ENCODE assay signal across 18 cellular contexts in genomic region chr5:83556190-83556589, GRCh38.
DNase-seq lines count a peak whose midpoint lies in the region; ATAC-seq and TF ChIP-seq lines count a peak whose summit lies in the region.
"Had no signal": no experiment of that assay in that cellular context is flagged by ENCODE, and none has a peak within 500 bp of the region (broad histone marks: within the 10 kb centered on the region; RNA-seq: fewer than 3 reads in every experiment).

No MANE protein-coding gene starts in this region.

- no peak for TF ChIP-seq CTCF in SK-N-SH (IDR thresholded peaks at IDR 0.05)
- TF ChIP-seq CTCF in testis (IDR thresholded peaks at IDR 0.05): no peak

- H3K4me3 ChIP-seq in SK-N-SH (ENCODE audit: low read depth in 2 of 2, low read length in 1 of 2) (no peak overlapping the region), testis (no peak overlapping the region)
- H3K4me3 ChIP-seq: BLaER1 treated with 17β-estradiol and CSF1 and Interleukin-3, amounts not matched to agents 10 nM and 100 nM; lung; transverse colon had no signal

- H3K4me1 ChIP-seq in SK-N-SH (ENCODE audit: control insufficient read depth in 1 of 2, insufficient read depth in 2 of 2, low read depth in 1 of 2, low read length in 1 of 2) (peaks cover 15 to 33% of the 10 kb centered on the region in 2 experiments), testis (no peaks in the 10 kb centered on the region)
- H3K4me1 ChIP-seq: transverse colon had no signal

- H3K9ac ChIP-seq in SK-N-SH: no peak overlapping the region
- H3K9ac ChIP-seq: BLaER1 treated with 17β-estradiol and CSF1 and Interleukin-3, amounts not matched to agents 10 nM and 100 nM had no signal

- ATAC-seq in SK-N-SH treated with all-trans-retinoic acid at 6 μM for 48 hours: no peak
- peak; percentile 75 for ATAC-seq in HG02571 (IDR thresholded peaks at IDR 0.05; ENCODE audit: unreplicated experiment)
- peak; percentile 74 for ATAC-seq in HG03354 (IDR thresholded peaks at IDR 0.05; ENCODE audit: poor library complexity, severe bottlenecking, unreplicated experiment)
- ATAC-seq: right cardiac atrium had no signal

- H3K79me2 ChIP-seq in SK-N-SH (ENCODE audit: insufficient read depth): peaks cover 18% of the 10 kb centered on the region

- 91% methylated on average over 3 of the region's 3 CpGs for WGBS in SK-N-SH (ENCODE audit: low lambda C conversion rate)
- 60 to 92% methylated on average over 3 of the region's 3 CpGs for WGBS in testis, 2 donors

- H4K20me1 ChIP-seq in SK-N-SH (ENCODE audit: insufficient read depth): no peaks in the 10 kb centered on the region; the same call in 1 of the 2 replicates
- H4K20me1 ChIP-seq: BLaER1 treated with 17β-estradiol and CSF1 and Interleukin-3, amounts not matched to agents 10 nM and 100 nM had no signal

- TF ChIP-seq POLR2A in testis (IDR thresholded peaks at IDR 0.05): no peak

- TF ChIP-seq EP300 in SK-N-SH (IDR thresholded peaks at IDR 0.05; ENCODE audit: borderline replicate concordance in 1 of 2, low read depth in 1 of 2, low read length in 1 of 2): no peak

- no peaks in the 10 kb centered on the region for H3K9me2 ChIP-seq in SK-N-SH

- H3K9me3 ChIP-seq in SK-N-SH (no peaks in the 10 kb centered on the region), testis (no peaks in the 10 kb centered on the region)
- H3K9me3 ChIP-seq: BLaER1 treated with 17β-estradiol and CSF1 and Interleukin-3, amounts not matched to agents 10 nM and 100 nM; transverse colon had no signal

- H3K36me3 ChIP-seq in SK-N-SH (replicated peaks in 1 of 2; ENCODE audit: control insufficient read depth in 1 of 2, insufficient read depth in 2 of 2, low read length in 1 of 2) (peaks cover 57 to 82% of the 10 kb centered on the region in 2 experiments), testis (ENCODE audit: low read depth, missing control alignments) (no peaks in the 10 kb centered on the region)
- H3K36me3 ChIP-seq: BLaER1 treated with 17β-estradiol and CSF1 and Interleukin-3, amounts not matched to agents 10 nM and 100 nM; transverse colon had no signal

- POLR2A ChIA-PET in SK-N-SH (lab: Yijun Ruan, JAX): no interaction called here

- DNase-seq in SK-N-SH (no peak), GDM1 (lab: John Stamatoyannopoulos, UW) (no peak), amniotic stem cell (lab: John Stamatoyannopoulos, UW) (no peak), NCI-H774 (lab: John Stamatoyannopoulos, UW) (no peak), testis (no peak)
- DNase-seq: activated naive CD4-positive, alpha-beta T cell treated with anti-CD3 and anti-CD28 coated beads, Interleukin-2, amount 10 ng/mL, durations not matched to agents 7 days and 5 days; brain microvascular endothelial cell; NCI-H1930; NCI-H69; nephron progenitor cell; right cardiac atrium; transverse colon had no signal

- H3F3A ChIP-seq in SK-N-SH (replicated peaks; ENCODE audit: insufficient read depth): peaks cover 63% of the 10 kb centered on the region

- H3K27ac ChIP-seq in SK-N-SH (ENCODE audit: low read depth in 2 of 2, low read length in 1 of 2) (peak overlapping the region; percentile 73 to 89; a peak in 2 of 4 replicates), testis (no peak overlapping the region)
- H3K27ac ChIP-seq: 22Rv1; BLaER1 treated with 17β-estradiol and CSF1 and Interleukin-3, amounts not matched to agents 10 nM and 100 nM; brain microvascular endothelial cell; transverse colon had no signal

- intact Hi-C loops in testis (cut with DNase I; ENCODE audit: low total_unique reads): no loop called here

- CTCF ChIA-PET in SK-N-SH (lab: Yijun Ruan, JAX): interaction anchor here (1.1 kb wide), 1 partner anchor 83 kb away, joined by 3 read pairs; no protein-coding TSS in a partner anchor

- TF ChIP-seq RAD21 in SK-N-SH (IDR thresholded peaks at IDR 0.05; ENCODE audit: low read length): no peak

- no peak overlapping the region for H3K4me2 ChIP-seq in SK-N-SH
- H3K4me2 ChIP-seq: BLaER1 treated with 17β-estradiol and CSF1 and Interleukin-3, amounts not matched to agents 10 nM and 100 nM had no signal

- H2AFZ ChIP-seq in SK-N-SH (ENCODE audit: low read depth): no peak overlapping the region

- H3K27me3 ChIP-seq in SK-N-SH (ENCODE audit: insufficient read depth) (no peaks in the 10 kb centered on the region), testis (no peaks in the 10 kb centered on the region)
- H3K27me3 ChIP-seq: BLaER1 treated with 17β-estradiol and CSF1 and Interleukin-3, amounts not matched to agents 10 nM and 100 nM; brain microvascular endothelial cell; transverse colon had no signal

TF ChIP-seq in SK-N-SH, 30 proteins besides CTCF, POLR2A, EP300 and RAD21:
- no peak for TF ChIP-seq SIN3A (IDR thresholded peaks at IDR 0.05; ENCODE audit: borderline replicate concordance, low read depth, low read length)
- TF ChIP-seq RCOR1 (IDR thresholded peaks at IDR 0.05; ENCODE audit: low read length): no peak
- TF ChIP-seq NRF1 (IDR thresholded peaks at IDR 0.05; ENCODE audit: low read depth, low read length): no peak
- TF ChIP-seq JUND (IDR thresholded peaks at IDR 0.05): no peak
- TF ChIP-seq FOXJ3 (CRISPR knock-in tag; IDR thresholded peaks at IDR 0.05): no peak
- no peak for TF ChIP-seq CHD2 (IDR thresholded peaks at IDR 0.05; ENCODE audit: low read length, partially characterized antibody)
- no peak for TF ChIP-seq RFX5 (IDR thresholded peaks at IDR 0.05; ENCODE audit: low read length)

TF ChIP-seq in SK-N-SH treated with all-trans-retinoic acid at 6 μM for 48 hours, 23 proteins besides CTCF, POLR2A, EP300 and RAD21:
- no peak for TF ChIP-seq SNAI2 (CRISPR knock-in tag; IDR thresholded peaks at IDR 0.05)
- no peak for TF ChIP-seq POU6F1 (CRISPR knock-in tag; IDR thresholded peaks at IDR 0.05; ENCODE audit: borderline replicate concordance, low read depth)
- TF ChIP-seq ZFP30 (CRISPR knock-in tag; IDR thresholded peaks at IDR 0.05): no peak
- TF ChIP-seq ZNF8 (CRISPR knock-in tag; IDR thresholded peaks at IDR 0.05): no peak
- TF ChIP-seq ARNTL (CRISPR knock-in tag; IDR thresholded peaks at IDR 0.05; ENCODE audit: borderline replicate concordance, low read depth): no peak
- TF ChIP-seq, protein P1, sequence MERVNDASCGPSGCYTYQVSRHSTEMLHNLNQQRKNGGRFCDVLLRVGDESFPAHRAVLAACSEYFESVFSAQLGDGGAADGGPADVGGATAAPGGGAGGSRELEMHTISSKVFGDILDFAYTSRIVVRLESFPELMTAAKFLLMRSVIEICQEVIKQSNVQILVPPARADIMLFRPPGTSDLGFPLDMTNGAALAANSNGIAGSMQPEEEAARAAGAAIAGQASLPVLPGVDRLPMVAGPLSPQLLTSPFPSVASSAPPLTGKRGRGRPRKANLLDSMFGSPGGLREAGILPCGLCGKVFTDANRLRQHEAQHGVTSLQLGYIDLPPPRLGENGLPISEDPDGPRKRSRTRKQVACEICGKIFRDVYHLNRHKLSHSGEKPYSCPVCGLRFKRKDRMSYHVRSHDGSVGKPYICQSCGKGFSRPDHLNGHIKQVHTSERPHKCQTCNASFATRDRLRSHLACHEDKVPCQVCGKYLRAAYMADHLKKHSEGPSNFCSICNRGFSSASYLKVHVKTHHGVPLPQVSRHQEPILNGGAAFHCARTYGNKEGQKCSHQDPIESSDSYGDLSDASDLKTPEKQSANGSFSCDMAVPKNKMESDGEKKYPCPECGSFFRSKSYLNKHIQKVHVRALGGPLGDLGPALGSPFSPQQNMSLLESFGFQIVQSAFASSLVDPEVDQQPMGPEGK (CRISPR knock-in tag; IDR thresholded peaks at IDR 0.05; ENCODE audit: borderline replicate concordance): no peak

Comparison
In these comparisons a context has a peak if more than half of its experiments do, and no peak if none do; other contexts are left out.
1. H3K27ac ChIP-seq: peak in SK-N-SH (2 of 2); none in testis (0 of 2).